In the genomic region with DNA sequence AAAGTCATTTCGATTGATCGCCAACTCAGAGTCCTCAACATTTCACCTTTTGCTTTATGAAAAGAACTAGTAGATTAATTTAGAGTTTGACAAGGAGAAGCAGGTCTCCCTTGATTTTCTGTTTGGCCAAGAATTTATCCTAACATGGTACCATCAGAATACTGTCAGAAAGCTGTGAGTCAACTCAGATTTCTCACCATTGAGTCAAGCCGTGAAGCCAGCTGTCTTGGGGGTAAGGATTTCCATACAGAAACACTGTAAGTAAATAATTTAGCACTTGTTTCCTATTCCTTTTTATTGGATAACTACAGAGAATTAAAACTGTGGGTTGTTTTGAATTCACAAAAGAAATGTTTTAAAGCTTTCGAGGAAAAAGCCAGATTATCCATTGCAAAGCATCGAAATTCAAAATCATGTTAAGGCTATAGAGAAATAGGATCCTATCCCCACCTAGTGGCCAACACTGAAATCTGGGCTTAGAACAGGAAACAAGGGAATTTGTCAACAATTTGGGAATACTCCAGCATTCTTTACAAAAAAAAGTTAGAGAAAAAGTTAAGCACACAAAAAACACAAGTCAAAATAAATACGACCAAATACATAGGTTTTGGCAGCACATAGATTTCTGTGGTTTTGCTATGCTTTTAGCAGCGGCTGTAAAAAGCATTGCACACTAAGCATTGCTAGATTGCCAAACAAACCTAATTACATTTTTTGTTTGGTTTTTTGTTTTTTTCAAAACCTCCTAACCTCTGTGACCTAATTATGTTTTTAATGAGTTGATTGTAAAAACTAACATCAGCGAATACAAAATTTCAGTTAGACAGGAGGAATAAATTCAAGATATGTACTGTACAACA, we compare ENCODE assay signal across 1 cellular context.
TF ChIP-seq lines count a peak whose summit lies in the region.

No MANE protein-coding gene starts in this region.

TF ChIP-seq in HepG2, 621 proteins besides CTCF, POLR2A, EP300 and RAD21:
- TF ChIP-seq FOXK1 (CRISPR knock-in tag; IDR thresholded peaks at IDR 0.05; ENCODE audit: borderline replicate concordance, low read depth) (0 out of 2 replicates have a peak, but pooled peaks have one; percentile 14), ZNF407 (CRISPR knock-in tag; IDR thresholded peaks at IDR 0.05; ENCODE audit: not compliant biosample characterization) (no peak), SMC3 (IDR thresholded peaks at IDR 0.05; ENCODE audit: low read length) (peak; percentile 73), STAG1 (CRISPR knock-in tag; IDR thresholded peaks at IDR 0.05) (peak; percentile 78), BCL6 (CRISPR knock-in tag; IDR thresholded peaks at IDR 0.05) (peak; percentile 68), ZNF564 (CRISPR knock-in tag; IDR thresholded peaks at IDR 0.05) (no peak), ZNF816 (CRISPR knock-in tag; IDR thresholded peaks at IDR 0.05; ENCODE audit: borderline replicate concordance) (no peak)
- TF ChIP-seq, protein P1, sequence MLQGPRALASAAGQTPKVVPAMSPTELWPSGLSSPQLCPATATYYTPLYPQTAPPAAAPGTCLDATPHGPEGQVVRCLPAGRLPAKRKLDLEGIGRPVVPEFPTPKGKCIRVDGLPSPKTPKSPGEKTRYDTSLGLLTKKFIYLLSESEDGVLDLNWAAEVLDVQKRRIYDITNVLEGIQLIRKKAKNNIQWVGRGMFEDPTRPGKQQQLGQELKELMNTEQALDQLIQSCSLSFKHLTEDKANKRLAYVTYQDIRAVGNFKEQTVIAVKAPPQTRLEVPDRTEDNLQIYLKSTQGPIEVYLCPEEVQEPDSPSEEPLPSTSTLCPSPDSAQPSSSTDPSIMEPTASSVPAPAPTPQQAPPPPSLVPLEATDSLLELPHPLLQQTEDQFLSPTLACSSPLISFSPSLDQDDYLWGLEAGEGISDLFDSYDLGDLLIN (CRISPR knock-in tag; IDR thresholded peaks at IDR 0.05; ENCODE audit: borderline replicate concordance), result no peak
